ENCODE assay signal across 32 cellular contexts in the genomic region with DNA sequence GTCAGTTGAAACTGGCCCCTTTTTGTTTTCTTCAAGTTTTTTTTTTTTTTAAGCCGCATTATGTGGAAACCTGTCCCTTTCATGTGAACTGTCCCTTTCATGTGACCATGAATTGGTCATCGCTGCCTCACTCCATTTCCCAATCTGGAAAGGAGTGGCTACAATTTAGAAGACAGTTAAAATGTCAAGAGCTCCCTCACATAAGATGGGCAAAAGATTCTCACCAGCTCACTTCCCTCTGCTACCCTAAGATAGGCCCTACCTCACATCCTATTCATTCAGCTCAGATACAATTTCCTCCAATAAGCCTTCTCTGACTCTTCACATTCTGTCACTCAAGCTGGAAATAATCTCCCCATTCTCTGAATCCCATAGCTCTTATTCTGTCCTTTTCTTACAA.
"Had no signal": no experiment of that assay in that cellular context is flagged by ENCODE, and none has a peak within 500 bp of the region (broad histone marks: within the 10 kb centered on the region; RNA-seq: fewer than 3 reads in every experiment).

No MANE protein-coding gene starts in this region.

- H3K27me3 ChIP-seq: brain microvascular endothelial cell, MG63 had no signal

- ATAC-seq: activated CD4-positive, alpha-beta T cell treated with anti-CD3 and anti-CD28 coated beads for 36 hours; activated CD4-positive, CD25-positive, alpha-beta regulatory T cell treated with anti-CD3 and anti-CD28 coated beads, Interleukin-2, amount 50 U/mL, for 24 hours; activated T-cell treated with anti-CD3 and anti-CD28 coated beads, Interleukin-2, amount 50 U/mL, for 4 hours; Right ventricle myocardium inferior; WTC11 had no signal

- H3K27ac ChIP-seq: brain microvascular endothelial cell, PC-9, RWPE1 had no signal

- H3K4me3 ChIP-seq: MG63, PC-9 had no signal

- DNase-seq: activated CD4-positive, alpha-beta memory T cell treated with anti-CD3 and anti-CD28 coated beads for 36 hours; activated CD4-positive, alpha-beta T cell treated with anti-CD3 and anti-CD28 coated beads for 36 hours; activated CD4-positive, alpha-beta T cell treated with anti-CD3 and anti-CD28 coated beads, Interleukin-2, amount 10 ng/mL, durations not matched to agents 7 days and 5 days; activated CD8-positive, alpha-beta memory T cell treated with anti-CD3 and anti-CD28 coated beads, Interleukin-2, amount 50 U/mL, for 4 hours; activated effector memory CD4-positive, alpha-beta T cell treated with Interleukin-2 at 50 U/mL for 16 hours; activated naive CD4-positive, alpha-beta T cell; activated naive CD4-positive, alpha-beta T cell treated with anti-CD3 and anti-CD28 coated beads, Interleukin-2, amount 50 U/mL, for 16 hours; activated naive CD8-positive, alpha-beta T cell treated with anti-CD3 and anti-CD28 coated beads for 36 hours; activated T-cell treated with anti-CD3 and anti-CD28 coated beads for 4 hours; activated T-cell treated with anti-CD3 and anti-CD28 coated beads, Interleukin-2, amount 50 U/mL, for 4 hours; amniotic stem cell; aorta; brain microvascular endothelial cell; central memory CD4-positive, alpha-beta T cell; Karpas-422; KBM-7; MG63; NCI-H1048; NCI-H1436; NCI-H1694; NCI-H1930; NCI-H2081 treated with DMSO at 0.1 percent for 48 hours; NCI-H2171; NCI-H2227 treated with DMSO at 0.1 percent for 48 hours; NCI-H446; NCI-H69; SIG-M5 had no signal

- H3K36me3 ChIP-seq: brain microvascular endothelial cell, MG63 had no signal
